ENCODE assay signal across 14 cellular contexts in genomic region chr7:158470336-158470735, GRCh38.
"Had no signal": no experiment of that assay in that cellular context is flagged by ENCODE, and none has a peak within 500 bp of the region (broad histone marks: within the 10 kb centered on the region; RNA-seq: fewer than 3 reads in every experiment).

No MANE protein-coding gene starts in this region.

- H3K27me3 ChIP-seq: colonic mucosa, foreskin keratinocyte had no signal

- H3K4me1 ChIP-seq: colonic mucosa, foreskin keratinocyte, heart right ventricle, left ventricle myocardium inferior had no signal

- ATAC-seq: activated CD8-positive, alpha-beta T cell treated with anti-CD3 and anti-CD28 coated beads, Interleukin-2, amount 10 ng/mL, durations not matched to agents 7 days and 5 days; foreskin keratinocyte; heart right ventricle; stimulated activated naive CD8-positive, alpha-beta T cell treated with anti-CD3 and anti-CD28 coated beads, Interleukin-15, amount 100 ng/mL, for 72 hours had no signal

- H3K4me3 Mint-ChIP-seq: activated CD8-positive, alpha-beta T cell treated with anti-CD3 and anti-CD28 coated beads, Interleukin-2, amount 10 ng/mL, durations not matched to agents 7 days and 5 days; activated naive CD4-positive, alpha-beta T cell treated with anti-CD3 and anti-CD28 coated beads for 36 hours; activated T-helper 1 cell treated with anti-CD3 and anti-CD28 coated beads, Interleukin-12 subunit alpha, Interleukin-12 subunit beta, Interleukin-2, Interleukin-4 antibody, amounts not matched to agents 30 ng/mL and 10 ng/mL and 1 ng/mL, durations not matched to agents 14 hours and 24 hours and 36 hours; memory B cell; nephron progenitor cell; stimulated activated naive CD8-positive, alpha-beta T cell treated with anti-CD3 and anti-CD28 coated beads, Interleukin-15, amount 100 ng/mL, for 72 hours had no signal

- H3K9me3 ChIP-seq: colonic mucosa, heart right ventricle, left ventricle myocardium inferior, thoracic aorta had no signal

- H3K36me3 Mint-ChIP-seq: memory B cell had no signal

- H3K36me3 ChIP-seq: colonic mucosa, heart right ventricle, left ventricle myocardium inferior, thoracic aorta, WERI-Rb-1 had no signal

- H3K4me3 ChIP-seq: colonic mucosa, heart right ventricle, left ventricle myocardium inferior, thoracic aorta had no signal

- H3K9me3 Mint-ChIP-seq: activated naive CD4-positive, alpha-beta T cell treated with anti-CD3 and anti-CD28 coated beads for 36 hours had no signal

- H3K27ac Mint-ChIP-seq: activated CD8-positive, alpha-beta T cell treated with anti-CD3 and anti-CD28 coated beads, Interleukin-2, amount 10 ng/mL, durations not matched to agents 7 days and 5 days; activated naive CD4-positive, alpha-beta T cell treated with anti-CD3 and anti-CD28 coated beads for 36 hours; activated T-helper 1 cell treated with anti-CD3 and anti-CD28 coated beads, Interleukin-12 subunit alpha, Interleukin-12 subunit beta, Interleukin-2, Interleukin-4 antibody, amounts not matched to agents 30 ng/mL and 10 ng/mL and 1 ng/mL, durations not matched to agents 14 hours and 24 hours and 36 hours; memory B cell; nephron progenitor cell; stimulated activated naive CD8-positive, alpha-beta T cell treated with anti-CD3 and anti-CD28 coated beads, Interleukin-15, amount 100 ng/mL, for 72 hours had no signal

- H3K4me1 Mint-ChIP-seq: memory B cell had no signal

- H3K27ac ChIP-seq: colonic mucosa, foreskin keratinocyte, heart right ventricle, left ventricle myocardium inferior, thoracic aorta, WERI-Rb-1 had no signal

- DNase-seq: activated CD4-positive, alpha-beta T cell treated with anti-CD3 and anti-CD28 coated beads for 4 hours; activated CD8-positive, alpha-beta T cell treated with anti-CD3 and anti-CD28 coated beads, Interleukin-2, amount 10 ng/mL, durations not matched to agents 7 days and 5 days; activated naive CD4-positive, alpha-beta T cell treated with anti-CD3 and anti-CD28 coated beads for 36 hours; colonic mucosa; foreskin keratinocyte; heart right ventricle; left ventricle myocardium inferior; nephron progenitor cell; stimulated activated CD4-positive, alpha-beta T cell treated with anti-CD3 and anti-CD28 coated beads, Interleukin-4, amount 100 ng/mL, for 4 hours; stimulated activated naive CD8-positive, alpha-beta T cell treated with anti-CD3 and anti-CD28 coated beads, Interleukin-15, amount 100 ng/mL, for 72 hours; WERI-Rb-1 had no signal
